1 cellular context compared by ENCODE assay signal in genomic region chr1:212567676-212568075, GRCh38.
TF ChIP-seq lines count a peak whose summit lies in the region.

No MANE protein-coding gene starts in this region.

TF ChIP-seq in SK-N-SH treated with all-trans-retinoic acid at 6 μM for 48 hours, 23 proteins besides CTCF, POLR2A, EP300 and RAD21 (continued from another document):
- TF ChIP-seq, protein P1, sequence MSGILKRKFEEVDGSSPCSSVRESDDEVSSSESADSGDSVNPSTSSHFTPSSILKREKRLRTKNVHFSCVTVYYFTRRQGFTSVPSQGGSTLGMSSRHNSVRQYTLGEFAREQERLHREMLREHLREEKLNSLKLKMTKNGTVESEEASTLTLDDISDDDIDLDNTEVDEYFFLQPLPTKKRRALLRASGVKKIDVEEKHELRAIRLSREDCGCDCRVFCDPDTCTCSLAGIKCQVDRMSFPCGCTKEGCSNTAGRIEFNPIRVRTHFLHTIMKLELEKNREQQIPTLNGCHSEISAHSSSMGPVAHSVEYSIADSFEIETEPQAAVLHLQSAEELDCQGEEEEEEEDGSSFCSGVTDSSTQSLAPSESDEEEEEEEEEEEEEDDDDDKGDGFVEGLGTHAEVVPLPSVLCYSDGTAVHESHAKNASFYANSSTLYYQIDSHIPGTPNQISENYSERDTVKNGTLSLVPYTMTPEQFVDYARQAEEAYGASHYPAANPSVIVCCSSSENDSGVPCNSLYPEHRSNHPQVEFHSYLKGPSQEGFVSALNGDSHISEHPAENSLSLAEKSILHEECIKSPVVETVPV (CRISPR knock-in tag; IDR thresholded peaks at IDR 0.05), result no peak
- no peak for TF ChIP-seq TCF4 (CRISPR knock-in tag; IDR thresholded peaks at IDR 0.05; ENCODE audit: borderline replicate concordance)
- TF ChIP-seq, protein P2, sequence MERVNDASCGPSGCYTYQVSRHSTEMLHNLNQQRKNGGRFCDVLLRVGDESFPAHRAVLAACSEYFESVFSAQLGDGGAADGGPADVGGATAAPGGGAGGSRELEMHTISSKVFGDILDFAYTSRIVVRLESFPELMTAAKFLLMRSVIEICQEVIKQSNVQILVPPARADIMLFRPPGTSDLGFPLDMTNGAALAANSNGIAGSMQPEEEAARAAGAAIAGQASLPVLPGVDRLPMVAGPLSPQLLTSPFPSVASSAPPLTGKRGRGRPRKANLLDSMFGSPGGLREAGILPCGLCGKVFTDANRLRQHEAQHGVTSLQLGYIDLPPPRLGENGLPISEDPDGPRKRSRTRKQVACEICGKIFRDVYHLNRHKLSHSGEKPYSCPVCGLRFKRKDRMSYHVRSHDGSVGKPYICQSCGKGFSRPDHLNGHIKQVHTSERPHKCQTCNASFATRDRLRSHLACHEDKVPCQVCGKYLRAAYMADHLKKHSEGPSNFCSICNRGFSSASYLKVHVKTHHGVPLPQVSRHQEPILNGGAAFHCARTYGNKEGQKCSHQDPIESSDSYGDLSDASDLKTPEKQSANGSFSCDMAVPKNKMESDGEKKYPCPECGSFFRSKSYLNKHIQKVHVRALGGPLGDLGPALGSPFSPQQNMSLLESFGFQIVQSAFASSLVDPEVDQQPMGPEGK (CRISPR knock-in tag; IDR thresholded peaks at IDR 0.05; ENCODE audit: borderline replicate concordance), result no peak
- TF ChIP-seq, protein P3, sequence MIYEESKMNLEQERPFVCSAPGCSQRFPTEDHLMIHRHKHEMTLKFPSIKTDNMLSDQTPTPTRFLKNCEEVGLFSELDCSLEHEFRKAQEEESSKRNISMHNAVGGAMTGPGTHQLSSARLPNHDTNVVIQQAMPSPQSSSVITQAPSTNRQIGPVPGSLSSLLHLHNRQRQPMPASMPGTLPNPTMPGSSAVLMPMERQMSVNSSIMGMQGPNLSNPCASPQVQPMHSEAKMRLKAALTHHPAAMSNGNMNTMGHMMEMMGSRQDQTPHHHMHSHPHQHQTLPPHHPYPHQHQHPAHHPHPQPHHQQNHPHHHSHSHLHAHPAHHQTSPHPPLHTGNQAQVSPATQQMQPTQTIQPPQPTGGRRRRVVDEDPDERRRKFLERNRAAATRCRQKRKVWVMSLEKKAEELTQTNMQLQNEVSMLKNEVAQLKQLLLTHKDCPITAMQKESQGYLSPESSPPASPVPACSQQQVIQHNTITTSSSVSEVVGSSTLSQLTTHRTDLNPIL (CRISPR knock-in tag; IDR thresholded peaks at IDR 0.05; ENCODE audit: low read depth), result no peak
- TF ChIP-seq ZNF8 (CRISPR knock-in tag; IDR thresholded peaks at IDR 0.05), result no peak
- TF ChIP-seq ZNF565 (CRISPR knock-in tag; conservative IDR thresholded peaks at IDR 0.05; ENCODE audit: low read depth), result no peak
- TF ChIP-seq ISL1 (CRISPR knock-in tag; IDR thresholded peaks at IDR 0.05), result no peak
- TF ChIP-seq TOX (CRISPR knock-in tag; IDR thresholded peaks at IDR 0.05; ENCODE audit: borderline replicate concordance), result no peak
- TF ChIP-seq ZFP30 (CRISPR knock-in tag; IDR thresholded peaks at IDR 0.05), result no peak
- TF ChIP-seq PPARA (CRISPR knock-in tag; IDR thresholded peaks at IDR 0.05; ENCODE audit: borderline replicate concordance), result no peak
- TF ChIP-seq ZFP3 (CRISPR knock-in tag; IDR thresholded peaks at IDR 0.05), result no peak
- no peak for TF ChIP-seq ZNF70 (CRISPR knock-in tag; IDR thresholded peaks at IDR 0.05)
TF ChIP-seq in SK-N-SH treated with all-trans-retinoic acid at 6 μM for 48 hours: peak in this region for 0.
